In genomic region chr16:67800252-67801046, GRCh38 we compare ENCODE assay signal across 1 cellular context.
TF ChIP-seq lines count a peak whose summit lies in the region.

No MANE protein-coding gene starts in this region.

TF ChIP-seq in HepG2, 621 proteins besides CTCF, POLR2A, EP300 and RAD21:
- TF ChIP-seq NFE2L2 (IDR thresholded peaks at IDR 0.05; ENCODE audit: low read length) (peak; percentile 39; the same call in 1 of the 2 replicates), ZNF180 (CRISPR knock-in tag; IDR thresholded peaks at IDR 0.05; ENCODE audit: borderline replicate concordance, low read depth) (no peak)
